In the genomic region with DNA sequence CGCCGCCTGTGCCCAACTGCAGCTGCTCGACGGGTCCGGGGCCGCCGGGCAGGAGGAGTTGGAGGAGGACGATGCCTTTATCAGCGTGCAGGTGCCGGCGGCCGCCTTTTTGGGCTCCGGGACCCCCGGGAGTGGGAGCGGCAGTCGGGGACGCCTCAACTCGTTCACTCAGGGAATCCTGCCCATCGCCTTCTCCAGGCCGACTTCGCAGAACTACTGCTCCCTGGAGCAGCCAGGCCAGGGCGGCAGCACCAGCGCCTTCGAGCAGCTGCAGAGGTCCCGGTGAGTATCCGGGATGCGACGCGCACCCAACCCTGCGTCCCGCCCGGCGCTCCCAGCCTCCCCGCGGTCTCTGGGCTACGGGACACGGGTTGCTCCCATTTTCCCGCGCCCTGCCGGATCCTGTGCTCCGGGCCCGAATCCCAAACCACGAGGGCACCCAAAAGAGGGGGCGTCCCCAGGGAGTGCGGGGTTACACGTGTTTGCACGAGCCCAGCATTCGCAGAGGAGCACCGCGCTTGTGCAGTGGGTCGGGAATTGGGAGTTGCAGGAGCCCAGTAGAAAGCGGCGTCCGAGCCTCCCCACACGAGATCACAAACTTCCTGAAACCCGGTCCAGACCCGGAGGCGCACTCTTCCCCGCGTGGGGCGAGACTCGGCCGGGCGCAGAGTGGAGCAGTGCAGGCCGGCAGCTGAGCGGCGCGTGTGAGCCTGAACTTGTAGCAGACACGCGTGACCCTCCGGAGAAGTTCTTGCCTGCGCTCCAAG, we compare ENCODE assay signal across 8 cellular contexts. TPM values are rescaled to one million over a fixed set of nuclear protein-coding genes. Genes with fewer than 3 reads are reported as not detected.
A peak's percentile ranks its signal among the peaks of the same experiment; 100 is the strongest.
DNase-seq lines count a peak whose midpoint lies in the region; ATAC-seq and TF ChIP-seq lines count a peak whose summit lies in the region.

No MANE protein-coding gene starts in this region.

- WGBS in upper lobe of left lung, 2 donors: 10 to 13% methylated on average over 13 to 27 of the region's 72 CpGs

- H3K9me3 Mint-ChIP-seq in T-cell: no peaks in the 10 kb centered on the region

- ATAC-seq in HG02588 (IDR thresholded peaks at IDR 0.05; ENCODE audit: unreplicated experiment): peak; percentile 18
- peak; percentile 21 to 38 (median 32) for ATAC-seq in T-cell (replicated peaks in 1 of 4)
- ATAC-seq in upper lobe of left lung (ENCODE audit: low FRiP score in 2 of 2): peak; percentile 64 to 68
- ATAC-seq in GM21423 (IDR thresholded peaks at IDR 0.05; ENCODE audit: unreplicated experiment): no peak
- no peak for ATAC-seq in HG03196 (IDR thresholded peaks at IDR 0.05; ENCODE audit: unreplicated experiment)

- H3K36me3 Mint-ChIP-seq in T-cell: no peaks in the 10 kb centered on the region

- no peaks in the 10 kb centered on the region for H3K36me3 ChIP-seq in mucosa of rectum (ENCODE audit: control insufficient read depth in 2 of 2, insufficient read depth in 2 of 2, low read length in 2 of 2)
- H3K36me3 ChIP-seq in upper lobe of left lung: no peaks in the 10 kb centered on the region

- H3K9ac ChIP-seq in mucosa of rectum (ENCODE audit: low read depth in 1 of 2, low read length in 2 of 2): peak overlapping the region in 1 of 2 donors; percentile 58

- TF ChIP-seq POLR2A in upper lobe of left lung (IDR thresholded peaks at IDR 0.05): no peak

- peak overlapping the region in 1 of 2 donors; percentile 6 for H3K27ac ChIP-seq in mucosa of rectum (ENCODE audit: low read depth in 2 of 2, low read length in 2 of 2)
- H3K27ac ChIP-seq in upper lobe of left lung: peak overlapping the region; percentile 65 to 95 (median 82)

- peaks cover 15 to 16% of the 10 kb centered on the region in 2 donors for H3K27me3 ChIP-seq in mucosa of rectum (ENCODE audit: control insufficient read depth in 2 of 2, insufficient read depth in 2 of 2, low read length in 2 of 2)
- peaks cover 0 to 17% (median 0%) of the 10 kb centered on the region in 4 donors for H3K27me3 ChIP-seq in upper lobe of left lung

- CTCF ChIA-PET in T-cell (lab: Charles Lee): no interaction called here

- POLR2A ChIA-PET in T-cell (lab: Charles Lee): interaction anchor here in 1 of 2 donors (0.6 kb wide), 1 partner anchor 1191 kb away, joined by 4 read pairs; no protein-coding TSS in a partner anchor

- H3K27ac Mint-ChIP-seq in T-cell: peak overlapping the region in 1 of 2 donors; percentile 15

- peaks cover 34 to 47% of the 10 kb centered on the region in 2 donors for H3K27me3 Mint-ChIP-seq in T-cell

- H3K4me3 Mint-ChIP-seq in T-cell: peak overlapping the region; percentile 44 to 67 (median 52)

- TF ChIP-seq EP300 in upper lobe of left lung (IDR thresholded peaks at IDR 0.05): no peak

- H3K9me3 ChIP-seq in mucosa of rectum (ENCODE audit: control insufficient read depth in 2 of 2, low read length in 2 of 2) (no peaks in the 10 kb centered on the region), upper lobe of left lung (no peaks in the 10 kb centered on the region)

- H3K4me1 Mint-ChIP-seq in T-cell: peaks cover 8 to 21% (median 8%) of the 10 kb centered on the region in 3 donors

- H3K4me3 ChIP-seq in epithelial cell of esophagus (ENCODE audit: low read length) (no peak overlapping the region), mucosa of rectum (ENCODE audit: low read length in 2 of 2) (peak overlapping the region; percentile 64 to 67), upper lobe of left lung (peak overlapping the region; percentile 34 to 75 (median 66))

- TF ChIP-seq CTCF in epithelial cell of esophagus (IDR thresholded peaks at IDR 0.05; ENCODE audit: insufficient read depth, low read depth, low read length, missing control alignments) (no peak), upper lobe of left lung (IDR thresholded peaks at IDR 0.05) (no peak)

- H3K4me1 ChIP-seq in mucosa of rectum (ENCODE audit: control insufficient read depth in 2 of 2, insufficient read depth in 2 of 2, low read length in 2 of 2) (peaks cover 23 to 32% of the 10 kb centered on the region in 2 donors), upper lobe of left lung (peaks cover 23 to 68% (median 41%) of the 10 kb centered on the region in 4 donors)

- peak; percentile 39 for DNase-seq in ELR (ENCODE audit: low read depth)
- peak in 5 of 34 experiments; percentile 3 to 16 (median 12) for DNase-seq in T-cell
- peak; percentile 27 for DNase-seq in epithelial cell of esophagus (ENCODE audit: low read depth)
- DNase-seq in upper lobe of left lung: peak; percentile 46 to 89

RNA-seq across cellular contexts. Expression of a gene that starts 1.2 kb away (rescaled TPM):
- total RNA-seq in T-cell (1 to 10 TPM in 2 of 5 donors, under 1 TPM in 3; 0.23 to 1.7 (median 0.85) TPM), upper lobe of left lung (10 to 100 TPM; 24.6 to 63.9 (median 40.9) TPM)

Comparison
In these comparisons a context has a peak if more than half of its experiments do, and no peak if none do; other contexts are left out.
1. ATAC-seq: peak in HG02588 (single experiment), T-cell (4 of 4) and upper lobe of left lung (2 of 2); none in GM21423 (single experiment) and HG03196 (single experiment).
2. RNA of a gene that starts 1.2 kb away (total RNA-seq): 24.6 to 63.9 TPM in upper lobe of left lung; 0.23 to 1.7 TPM in T-cell; every median in the first group is over 4 times any median in the second.